11 cellular contexts compared by ENCODE assay signal in the genomic region with DNA sequence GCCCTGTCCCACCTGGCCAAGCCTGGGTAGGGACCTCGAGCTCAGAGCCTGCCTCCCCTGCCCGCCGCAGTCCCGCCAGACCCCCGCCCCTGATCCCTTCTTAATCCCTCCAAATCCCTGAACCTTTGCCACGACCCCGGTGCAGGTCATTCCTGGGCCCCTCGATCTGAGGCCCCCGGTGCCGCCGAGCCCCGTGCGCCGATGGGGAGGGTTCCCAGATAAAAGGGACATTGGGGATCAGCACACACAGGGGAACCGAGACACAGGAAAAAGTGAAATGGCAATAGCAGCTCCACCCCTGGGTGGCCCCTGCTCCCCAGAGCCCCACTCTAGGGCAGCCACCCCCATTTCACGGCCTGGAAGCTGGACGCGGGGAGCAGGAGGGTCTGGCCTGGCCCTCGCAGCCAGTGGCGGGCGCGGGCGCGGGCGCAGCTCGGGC. TPM values are rescaled to one million over a fixed set of nuclear protein-coding genes. Genes with fewer than 3 reads are reported as not detected.
DNase-seq lines count a peak whose midpoint lies in the region; ATAC-seq and TF ChIP-seq lines count a peak whose summit lies in the region.
"Had no signal": no experiment of that assay in that cellular context is flagged by ENCODE, and none has a peak within 500 bp of the region (broad histone marks: within the 10 kb centered on the region; RNA-seq: fewer than 3 reads in every experiment).

No MANE protein-coding gene starts in this region.

- no peak overlapping the region for H3K27ac ChIP-seq in CD8-positive, alpha-beta memory T cell (ENCODE audit: low read depth, low read length)
- H3K27ac ChIP-seq in trophoblast cell (ENCODE audit: low read depth, low read length): no peak overlapping the region
- no peak overlapping the region for H3K27ac ChIP-seq in effector memory CD4-positive, alpha-beta T cell (ENCODE audit: insufficient read depth, low read length, poor library complexity, severe bottlenecking)

- POLR2A ChIA-PET in CD8-positive, alpha-beta memory T cell (lab: Charles Lee): no interaction called here

- H3K4me3 Mint-ChIP-seq in CD8-positive, alpha-beta memory T cell: peak overlapping the region in 5 of 7 donors; percentile 29 to 68 (median 67)
- H3K4me3 Mint-ChIP-seq: endodermal cell had no signal

- no peak overlapping the region for H4K12ac ChIP-seq in trophoblast cell (ENCODE audit: low read depth, low read length)

- H3K36me3 ChIP-seq in CD8-positive, alpha-beta memory T cell (ENCODE audit: insufficient read depth, low read length): no peaks in the 10 kb centered on the region
- H3K36me3 ChIP-seq in NT2/D1 (ENCODE audit: insufficient read depth, insufficient read length, low read length): no peaks in the 10 kb centered on the region
- no peaks in the 10 kb centered on the region for H3K36me3 ChIP-seq in trophoblast cell (ENCODE audit: control insufficient read depth in 1 of 2, insufficient read depth in 2 of 2, low read length in 2 of 2)
- no peaks in the 10 kb centered on the region for H3K36me3 ChIP-seq in effector memory CD4-positive, alpha-beta T cell (ENCODE audit: control insufficient read depth, insufficient read depth, low read length)

- H3K23ac ChIP-seq in trophoblast cell (ENCODE audit: low read length): no peak overlapping the region

- H4K8ac ChIP-seq in trophoblast cell (ENCODE audit: low read depth, low read length): no peak overlapping the region

- ATAC-seq in HG03354 (IDR thresholded peaks at IDR 0.05; ENCODE audit: poor library complexity, severe bottlenecking, unreplicated experiment): no peak

- H3K9ac ChIP-seq in NT2/D1 (ENCODE audit: insufficient read length, low read depth) (peak overlapping the region; percentile 42), trophoblast cell (ENCODE audit: low read length) (no peak overlapping the region)

- H2BK5ac ChIP-seq in trophoblast cell (ENCODE audit: low read depth, low read length, poor library complexity): no peak overlapping the region

- no peak for DNase-seq in CD8-positive, alpha-beta memory T cell
- no peak for DNase-seq in NT2/D1 (ENCODE audit: low read depth, low spot score)
- DNase-seq in epithelial cell of proximal tubule (ENCODE audit: low read depth): no peak
- no peak for DNase-seq in trophoblast cell
- DNase-seq in KBM-7: no peak
- no peak for DNase-seq in NCI-H1105 treated with DMSO at 0.1 percent for 48 hours (lab: John Stamatoyannopoulos, UW)
- DNase-seq in effector memory CD4-positive, alpha-beta T cell: no peak
- DNase-seq: DMS 273 treated with DMSO at 0.1 percent for 48 hours had no signal

- no peak overlapping the region for H2AFZ ChIP-seq in trophoblast cell (ENCODE audit: insufficient read depth, low read length, poor library complexity)

- H3K4me3 ChIP-seq in CD8-positive, alpha-beta memory T cell (ENCODE audit: low read length): no peak overlapping the region
- peak overlapping the region; percentile 39 for H3K4me3 ChIP-seq in NT2/D1 (ENCODE audit: insufficient read length, low read depth)
- peak overlapping the region; percentile 26 for H3K4me3 ChIP-seq in epithelial cell of proximal tubule (ENCODE audit: low read depth, low read length)
- H3K4me3 ChIP-seq in trophoblast cell (ENCODE audit: low read depth, low read length): no peak overlapping the region
- no peak overlapping the region for H3K4me3 ChIP-seq in effector memory CD4-positive, alpha-beta T cell (ENCODE audit: insufficient read depth, low read depth, low read length, poor library complexity, severe bottlenecking)

- H3K14ac ChIP-seq in trophoblast cell (ENCODE audit: low read length): no peak overlapping the region

- H4K91ac ChIP-seq in trophoblast cell (ENCODE audit: low read depth, low read length): peak overlapping the region; percentile 48

- H3K4me1 Mint-ChIP-seq in CD8-positive, alpha-beta memory T cell: peaks cover 0 to 22% (median 15%) of the 10 kb centered on the region in 3 donors

- no peaks in the 10 kb centered on the region for H3K36me3 Mint-ChIP-seq in CD8-positive, alpha-beta memory T cell

- H3K18ac ChIP-seq in trophoblast cell (ENCODE audit: low read length): no peak overlapping the region

- peaks cover 6% of the 10 kb centered on the region for H3K79me1 ChIP-seq in trophoblast cell (ENCODE audit: low read length)

- whole genome bisulfite sequencing in trophoblast cell (ENCODE audit: extremely low coverage, insufficient coverage, insufficient read length): no CpG with 5 or more reads among the region's 26 CpGs

- peak overlapping the region; percentile 88 for H3K4me2 ChIP-seq in trophoblast cell (ENCODE audit: low read length)

- CTCF ChIA-PET in CD8-positive, alpha-beta memory T cell (lab: Charles Lee): no interaction called here

- no peak overlapping the region for H3K27ac Mint-ChIP-seq in CD8-positive, alpha-beta memory T cell
- H3K27ac Mint-ChIP-seq: endodermal cell had no signal

- TF ChIP-seq CTCF in epithelial cell of proximal tubule (conservative IDR thresholded peaks at IDR 0.05; ENCODE audit: low read depth, low read length): no peak

- H2BK12ac ChIP-seq in trophoblast cell (ENCODE audit: low read length): peak overlapping the region; percentile 16

- in situ Hi-C loops in KBM-7 (cut with MboI; ENCODE audit: low pct_unique_long_range_greater_than_20kb, low sequenced_read_pairs): no loop called here

- H3K4ac ChIP-seq in trophoblast cell (ENCODE audit: low read depth, low read length): no peak overlapping the region

- H3K27me3 ChIP-seq in CD8-positive, alpha-beta memory T cell (ENCODE audit: insufficient read depth, low read length, poor library complexity, severe bottlenecking): peaks cover 30% of the 10 kb centered on the region
- H3K27me3 ChIP-seq in NT2/D1 (ENCODE audit: insufficient read depth, insufficient read length) (peaks cover 54% of the 10 kb centered on the region), trophoblast cell (ENCODE audit: insufficient read depth, low read length) (peaks cover 32% of the 10 kb centered on the region)
- peaks cover 41% of the 10 kb centered on the region for H3K27me3 ChIP-seq in effector memory CD4-positive, alpha-beta T cell (replicated peaks; ENCODE audit: control insufficient read depth, insufficient read depth, low read length, poor library complexity, severe bottlenecking)

- no peaks in the 10 kb centered on the region for H3K9me3 Mint-ChIP-seq in CD8-positive, alpha-beta memory T cell
- H3K9me3 Mint-ChIP-seq: endodermal cell had no signal

- peaks cover 8% of the 10 kb centered on the region for H3K4me1 ChIP-seq in CD8-positive, alpha-beta memory T cell (ENCODE audit: insufficient read depth, low read length)
- peaks cover 15% of the 10 kb centered on the region for H3K4me1 ChIP-seq in NT2/D1 (ENCODE audit: insufficient read depth, insufficient read length)
- peaks cover 25 to 29% of the 10 kb centered on the region in 2 experiments for H3K4me1 ChIP-seq in trophoblast cell (ENCODE audit: control insufficient read depth in 1 of 2, insufficient read depth in 2 of 2, low read length in 2 of 2)
- peaks cover 20% of the 10 kb centered on the region for H3K4me1 ChIP-seq in effector memory CD4-positive, alpha-beta T cell (ENCODE audit: control insufficient read depth, insufficient read depth, low read length, poor library complexity, severe bottlenecking)

- H2BK120ac ChIP-seq in trophoblast cell (ENCODE audit: insufficient read depth, low read length, poor library complexity): no peak overlapping the region

- no peak overlapping the region for H2AK5ac ChIP-seq in trophoblast cell (ENCODE audit: low read length)

- H3K27me3 Mint-ChIP-seq in CD8-positive, alpha-beta memory T cell: peaks cover 21 to 28% of the 10 kb centered on the region in 2 donors

- no peaks in the 10 kb centered on the region for H3K9me3 ChIP-seq in CD8-positive, alpha-beta memory T cell (ENCODE audit: low read length)
- H3K9me3 ChIP-seq in NT2/D1 (ENCODE audit: insufficient read depth, low read length) (peaks cover 6% of the 10 kb centered on the region; the same call in 1 of the 2 replicates), trophoblast cell (ENCODE audit: insufficient read depth, low read depth, low read length) (peaks cover 24% of the 10 kb centered on the region)
- no peaks in the 10 kb centered on the region for H3K9me3 ChIP-seq in effector memory CD4-positive, alpha-beta T cell (ENCODE audit: control insufficient read depth, low read length)

- H3K79me2 ChIP-seq in trophoblast cell (ENCODE audit: control insufficient read depth, insufficient read depth, low read length, poor library complexity): no peaks in the 10 kb centered on the region

RNA-seq across cellular contexts. Expression of a gene that starts 1.3 kb away (rescaled TPM):
- total RNA-seq in CD8-positive, alpha-beta memory T cell: not detected
- not detected for polyA plus RNA-seq in CD8-positive, alpha-beta memory T cell
- total RNA-seq in epithelial cell of proximal tubule: 30.1 and 112 TPM in 2 replicates
- 5.9 and 6.1 TPM in 2 replicates for polyA plus RNA-seq in trophoblast cell (2013)
- total RNA-seq: endodermal cell, left colon had no signal

Comparison
In these comparisons a context has a peak if more than half of its experiments do, and no peak if none do; other contexts are left out.
1. H3K4me3 ChIP-seq: peak in NT2/D1 (single experiment) and epithelial cell of proximal tubule (single experiment); none in CD8-positive, alpha-beta memory T cell (single experiment), trophoblast cell (single experiment) and effector memory CD4-positive, alpha-beta T cell (single experiment).
2. RNA of a gene that starts 1.3 kb away (total RNA-seq): 30.1 to 112 TPM in epithelial cell of proximal tubule; not detected in CD8-positive, alpha-beta memory T cell; every median in the first group is over 10 times any median in the second.